Comparison of ENCODE assay signal across 17 cellular contexts in genomic region chr4:1338752-1339414, GRCh38. TPM values are rescaled to one million over a fixed set of nuclear protein-coding genes. Genes with fewer than 3 reads are reported as not detected.
DNase-seq lines count a peak whose midpoint lies in the region; ATAC-seq, FAIRE-seq and TF ChIP-seq lines count a peak whose summit lies in the region.
"Had no signal": no experiment of that assay in that cellular context is flagged by ENCODE, and none has a peak within 500 bp of the region (broad histone marks: within the 10 kb centered on the region; RNA-seq: fewer than 3 reads in every experiment).

No MANE protein-coding gene starts in this region.

- intact Hi-C loops in CD4-positive, alpha-beta memory T cell (cut with micrococcal nuclease), result no loop called here
- intact Hi-C loops in kidney (cut with DNase I), result no loop called here

- ATAC-seq in activated T-helper 17 cell treated with anti-CD3 and anti-CD28 coated beads, Interleukin-2, amount 50 U/mL, for 72 hours (replicated peaks), result no peak
- no peak for ATAC-seq in activated CD8-positive, alpha-beta T cell treated with anti-CD3 and anti-CD28 coated beads, Interleukin-2, amount 10 ng/mL, durations not matched to agents 7 days and 5 days

- no peak for FAIRE-seq in kidney (lab: Jason Lieb, UNC)
- FAIRE-seq: RCC 7860 had no signal

- no peaks in the 10 kb centered on the region for H3K9me3 Mint-ChIP-seq in CD4-positive, alpha-beta memory T cell
- no peaks in the 10 kb centered on the region for H3K9me3 Mint-ChIP-seq in activated T-helper 17 cell treated with anti-CD3 and anti-CD28 coated beads, Interleukin-2, amount 50 U/mL, for 72 hours
- H3K9me3 Mint-ChIP-seq in activated CD8-positive, alpha-beta T cell treated with anti-CD3 and anti-CD28 coated beads, Interleukin-2, amount 10 ng/mL, durations not matched to agents 7 days and 5 days (ENCODE audit: insufficient read depth), result no peaks in the 10 kb centered on the region
- H3K9me3 Mint-ChIP-seq: CD8-positive, alpha-beta memory T cell had no signal

- no peaks in the 10 kb centered on the region for H3K9me3 ChIP-seq in CD4-positive, alpha-beta memory T cell (ENCODE audit: control insufficient read depth in 1 of 2, low read length in 2 of 2)
- H3K9me3 ChIP-seq in kidney (ENCODE audit: control insufficient read depth in 1 of 2, low read length in 2 of 2), result no peaks in the 10 kb centered on the region
- H3K9me3 ChIP-seq: BE2C had no signal

- no peak overlapping the region for H3K27ac ChIP-seq in CD4-positive, alpha-beta memory T cell (ENCODE audit: low read depth, low read length)
- no peak overlapping the region for H3K27ac ChIP-seq in kidney (ENCODE audit: low read depth in 2 of 2, low read length in 2 of 2)
- H3K27ac ChIP-seq: KMS-11 had no signal

- no peaks in the 10 kb centered on the region for H3K27me3 ChIP-seq in CD4-positive, alpha-beta memory T cell (ENCODE audit: insufficient read depth, low read length)
- H3K27me3 ChIP-seq: BE2C had no signal

- H3K4me3 Mint-ChIP-seq in CD4-positive, alpha-beta memory T cell, result no peak overlapping the region
- H3K4me3 Mint-ChIP-seq in activated T-helper 17 cell treated with anti-CD3 and anti-CD28 coated beads, Interleukin-2, amount 50 U/mL, for 72 hours, result no peak overlapping the region
- no peak overlapping the region for H3K4me3 Mint-ChIP-seq in activated CD8-positive, alpha-beta T cell treated with anti-CD3 and anti-CD28 coated beads, Interleukin-2, amount 10 ng/mL, durations not matched to agents 7 days and 5 days
- H3K4me3 Mint-ChIP-seq: CD8-positive, alpha-beta memory T cell had no signal

- H3K9ac ChIP-seq in kidney (ENCODE audit: low read length in 2 of 2), result no peak overlapping the region
- H3K9ac ChIP-seq: KMS-11 had no signal

- peaks cover 38 to 54% of the 10 kb centered on the region in 2 donors for H3K36me3 Mint-ChIP-seq in CD4-positive, alpha-beta memory T cell
- H3K36me3 Mint-ChIP-seq in activated T-helper 17 cell treated with anti-CD3 and anti-CD28 coated beads, Interleukin-2, amount 50 U/mL, for 72 hours (ENCODE audit: low read depth), result peaks cover 67% of the 10 kb centered on the region
- peaks cover 58% of the 10 kb centered on the region for H3K36me3 Mint-ChIP-seq in activated CD8-positive, alpha-beta T cell treated with anti-CD3 and anti-CD28 coated beads, Interleukin-2, amount 10 ng/mL, durations not matched to agents 7 days and 5 days (ENCODE audit: low read depth)

- TF ChIP-seq CTCF in kidney (IDR thresholded peaks at IDR 0.05; ENCODE audit: borderline replicate concordance, extremely low read depth, insufficient read depth), result no peak

- no peak overlapping the region for H3K4me3 ChIP-seq in CD4-positive, alpha-beta memory T cell (ENCODE audit: low read length in 2 of 2)
- H3K4me3 ChIP-seq in kidney (ENCODE audit: low read length in 2 of 2), result no peak overlapping the region

- H3K27me3 Mint-ChIP-seq in CD4-positive, alpha-beta memory T cell, result no peaks in the 10 kb centered on the region
- no peaks in the 10 kb centered on the region for H3K27me3 Mint-ChIP-seq in activated T-helper 17 cell treated with anti-CD3 and anti-CD28 coated beads, Interleukin-2, amount 50 U/mL, for 72 hours
- no peaks in the 10 kb centered on the region for H3K27me3 Mint-ChIP-seq in activated CD8-positive, alpha-beta T cell treated with anti-CD3 and anti-CD28 coated beads, Interleukin-2, amount 10 ng/mL, durations not matched to agents 7 days and 5 days (ENCODE audit: low read depth)

- H3K36me3 ChIP-seq in CD4-positive, alpha-beta memory T cell (ENCODE audit: insufficient read depth, low read length), result peaks cover 60% of the 10 kb centered on the region
- peaks cover 36 to 49% of the 10 kb centered on the region in 2 donors for H3K36me3 ChIP-seq in kidney (ENCODE audit: control insufficient read depth in 1 of 2, insufficient read depth in 2 of 2, low read length in 2 of 2)

- peak overlapping the region in 4 of 7 donors; percentile 41 to 81 (median 58) for H3K27ac Mint-ChIP-seq in CD4-positive, alpha-beta memory T cell
- H3K27ac Mint-ChIP-seq in activated T-helper 17 cell treated with anti-CD3 and anti-CD28 coated beads, Interleukin-2, amount 50 U/mL, for 72 hours, result peak overlapping the region; percentile 46
- no peak overlapping the region for H3K27ac Mint-ChIP-seq in activated CD8-positive, alpha-beta T cell treated with anti-CD3 and anti-CD28 coated beads, Interleukin-2, amount 10 ng/mL, durations not matched to agents 7 days and 5 days

- no peaks in the 10 kb centered on the region for H3K4me1 ChIP-seq in CD4-positive, alpha-beta memory T cell (ENCODE audit: insufficient read depth, low read length)
- H3K4me1 ChIP-seq in kidney (ENCODE audit: control insufficient read depth in 1 of 2, insufficient read depth in 1 of 2, low read depth in 1 of 2, low read length in 2 of 2), result no peaks in the 10 kb centered on the region
- H3K4me1 ChIP-seq: BE2C had no signal

- CTCF ChIA-PET in CD4-positive, alpha-beta memory T cell (lab: Charles Lee; ENCODE audit: partially characterized antibody), result no interaction called here
- CTCF ChIA-PET in activated CD8-positive, alpha-beta T cell treated with anti-CD3 and anti-CD28 coated beads, Interleukin-2, amount 10 ng/mL, durations not matched to agents 7 days and 5 days (lab: Charles Lee), result no interaction called here

- peaks cover 10 to 29% (median 16%) of the 10 kb centered on the region in 4 donors for H3K4me1 Mint-ChIP-seq in CD4-positive, alpha-beta memory T cell
- H3K4me1 Mint-ChIP-seq in activated T-helper 17 cell treated with anti-CD3 and anti-CD28 coated beads, Interleukin-2, amount 50 U/mL, for 72 hours, result peaks cover 26% of the 10 kb centered on the region
- peaks cover 32% of the 10 kb centered on the region for H3K4me1 Mint-ChIP-seq in activated CD8-positive, alpha-beta T cell treated with anti-CD3 and anti-CD28 coated beads, Interleukin-2, amount 10 ng/mL, durations not matched to agents 7 days and 5 days (ENCODE audit: low read depth)

- DNase-seq in A172 (ENCODE audit: low spot score) (peak; percentile 78), kidney (peak; percentile 52), SHP77 (lab: John Stamatoyannopoulos, UW) (no peak), NK-92 (lab: John Stamatoyannopoulos, UW; ENCODE audit: unreplicated experiment) (no peak)
- DNase-seq in CD4-positive, alpha-beta memory T cell, result no peak
- no peak for DNase-seq in activated CD8-positive, alpha-beta T cell treated with anti-CD3 and anti-CD28 coated beads, Interleukin-2, amount 10 ng/mL, durations not matched to agents 7 days and 5 days
- DNase-seq: BE2C, DMS 273 treated with DMSO at 0.1 percent for 48 hours, NCI-H1105 treated with DMSO at 0.1 percent for 48 hours, NCI-H187 treated with DMSO at 0.1 percent for 48 hours, NCI-H2171, NCI-H82, SIG-M5 had no signal

- POLR2A ChIA-PET in CD4-positive, alpha-beta memory T cell (lab: Charles Lee; ENCODE audit: partially characterized antibody), result interaction anchor here (1.4 kb wide), 1 partner anchor 9 kb away, joined by 6 read pairs; no protein-coding TSS in a partner anchor
- POLR2A ChIA-PET in activated CD8-positive, alpha-beta T cell treated with anti-CD3 and anti-CD28 coated beads, Interleukin-2, amount 10 ng/mL, durations not matched to agents 7 days and 5 days (lab: Charles Lee), result no interaction called here

RNA-seq across cellular contexts. Expression of gene UVSSA, which starts 8.1 kb away (rescaled TPM):
- total RNA-seq in A172 (2014; rRNA removed; shearing (Covaris generic)), result 7.2 and 9.8 TPM in 2 replicates
- 10 to 100 TPM; 44.4 to 44.6 TPM for total RNA-seq in CD4-positive, alpha-beta memory T cell
- 1 to 10 TPM; 2.4 to 6.8 TPM for polyA plus RNA-seq in CD4-positive, alpha-beta memory T cell
- total RNA-seq in activated T-helper 17 cell treated with anti-CD3 and anti-CD28 coated beads, Interleukin-2, amount 50 U/mL, for 72 hours, result 10 to 100 TPM; 15.8 to 22.3 TPM
- 32.5 TPM for total RNA-seq in kidney
- 5.2 TPM for polyA plus RNA-seq in kidney (ENCODE audit: insufficient read depth, low read depth, low replicate concordance)
- 10 to 100 TPM; 16.7 to 17.0 TPM for total RNA-seq in activated CD8-positive, alpha-beta T cell treated with anti-CD3 and anti-CD28 coated beads, Interleukin-2, amount 10 ng/mL, durations not matched to agents 7 days and 5 days

RNA-seq across cellular contexts. Expression of gene MAEA, which starts 49.2 kb away (rescaled TPM):
- 80.9 and 100 TPM in 2 replicates for total RNA-seq in A172 (2014; rRNA removed; shearing (Covaris generic))
- total RNA-seq in CD4-positive, alpha-beta memory T cell, result 100 to 1,000 TPM; 101 to 106 TPM
- polyA plus RNA-seq in CD4-positive, alpha-beta memory T cell, result 10 to 100 TPM; 54.1 to 70.9 TPM
- 10 to 100 TPM; 61.4 to 62.8 TPM for total RNA-seq in activated T-helper 17 cell treated with anti-CD3 and anti-CD28 coated beads, Interleukin-2, amount 50 U/mL, for 72 hours
- 75.2 TPM for total RNA-seq in kidney
- 65.0 TPM for polyA plus RNA-seq in kidney (ENCODE audit: insufficient read depth, low read depth, low replicate concordance)
- 10 to 100 TPM; 60.3 to 65.1 TPM for total RNA-seq in activated CD8-positive, alpha-beta T cell treated with anti-CD3 and anti-CD28 coated beads, Interleukin-2, amount 10 ng/mL, durations not matched to agents 7 days and 5 days

Comparison
In these comparisons a context has a peak if more than half of its experiments do, and no peak if none do; other contexts are left out.
1. DNase-seq: peak in A172 (single experiment) and kidney (single experiment); none in CD4-positive, alpha-beta memory T cell (0 of 5), activated CD8-positive, alpha-beta T cell treated with anti-CD3 and anti-CD28 coated beads, Interleukin-2, amount 10 ng/mL, durations not matched to agents 7 days and 5 days (single experiment), SHP77 (0 of 2) and NK-92 (single experiment).